ENCODE assay signal across 8 cellular contexts in genomic region chr13:75762066-75762937, GRCh38.
DNase-seq lines count a peak whose midpoint lies in the region; ATAC-seq and TF ChIP-seq lines count a peak whose summit lies in the region.

No MANE protein-coding gene starts in this region.

- no peak overlapping the region for H2AFZ ChIP-seq in SK-N-SH (ENCODE audit: low read depth)

- H3K9me3 ChIP-seq in SK-N-SH (no peaks in the 10 kb centered on the region), right atrium auricular region (no peaks in the 10 kb centered on the region)

- H3K27me3 ChIP-seq in SK-N-SH (ENCODE audit: insufficient read depth) (no peaks in the 10 kb centered on the region), right atrium auricular region (no peaks in the 10 kb centered on the region)

- peaks cover 41% of the 10 kb centered on the region for H3F3A ChIP-seq in SK-N-SH (replicated peaks; ENCODE audit: insufficient read depth)

- H3K4me3 ChIP-seq in SK-N-SH (ENCODE audit: low read depth in 2 of 2, low read length in 1 of 2) (no peak overlapping the region), right atrium auricular region (peak overlapping the region; percentile 33 to 37)

- H3K4me1 ChIP-seq in SK-N-SH (ENCODE audit: control insufficient read depth in 1 of 2, insufficient read depth in 2 of 2, low read depth in 1 of 2, low read length in 1 of 2) (peaks cover 6 to 13% of the 10 kb centered on the region in 2 experiments; a peak in 3 of 4 replicates), right atrium auricular region (peaks cover 0 to 11% of the 10 kb centered on the region in 2 donors)

- TF ChIP-seq CTCF in SK-N-SH (IDR thresholded peaks at IDR 0.05): no peak
- TF ChIP-seq CTCF in right atrium auricular region (IDR thresholded peaks at IDR 0.05): no peak

- H3K36me3 ChIP-seq in SK-N-SH (replicated peaks in 1 of 2; ENCODE audit: control insufficient read depth in 1 of 2, insufficient read depth in 2 of 2, low read length in 1 of 2): peaks cover 17 to 53% of the 10 kb centered on the region in 2 experiments
- H3K36me3 ChIP-seq in right atrium auricular region: no peaks in the 10 kb centered on the region

- 0 out of 2 replicates have a peak overlapping the region, but pooled peaks have one; percentile 7 for H3K4me2 ChIP-seq in SK-N-SH

- POLR2A ChIA-PET in SK-N-SH (lab: Yijun Ruan, JAX): no interaction called here

- 79% methylated on average over 7 of the region's 7 CpGs for WGBS in SK-N-SH (ENCODE audit: low lambda C conversion rate)

- peaks cover 100% of the 10 kb centered on the region for H3K79me2 ChIP-seq in SK-N-SH (ENCODE audit: insufficient read depth)

- no peak for TF ChIP-seq EP300 in SK-N-SH (IDR thresholded peaks at IDR 0.05; ENCODE audit: borderline replicate concordance in 1 of 2, low read depth in 1 of 2, low read length in 1 of 2)

- peaks cover 92% of the 10 kb centered on the region for H4K20me1 ChIP-seq in SK-N-SH (ENCODE audit: insufficient read depth)

- ATAC-seq in SK-N-SH treated with all-trans-retinoic acid at 6 μM for 48 hours: no peak
- peak; percentile 85 for ATAC-seq in HG02970 (IDR thresholded peaks at IDR 0.05; ENCODE audit: low FRiP score, unreplicated experiment)
- ATAC-seq in stimulated activated naive CD8-positive, alpha-beta T cell treated with anti-CD3 and anti-CD28 coated beads, Interleukin-15, Interleukin-2, amounts not matched to agents 100 U/mL and 50 U/mL, for 24 hours: peak; percentile 82

- no peak for DNase-seq in SK-N-SH
- DNase-seq in activated CD4-positive, alpha-beta T cell treated with anti-CD3 and anti-CD28 coated beads, Interleukin-2, amount 50 U/mL, for 1 hour: peak; percentile 4
- no peak for DNase-seq in right atrium auricular region (ENCODE audit: low spot score)
- peak; percentile 14 for DNase-seq in stimulated activated naive CD8-positive, alpha-beta T cell treated with anti-CD3 and anti-CD28 coated beads, Interleukin-15, Interleukin-2, amounts not matched to agents 100 U/mL and 50 U/mL, for 24 hours
- DNase-seq in NCI-H345 treated with DMSO at 0.1 percent for 48 hours (lab: John Stamatoyannopoulos, UW; ENCODE audit: unreplicated experiment): no peak
- DNase-seq in substantia nigra (lab: John Stamatoyannopoulos, UW): no peak

- H3K9me2 ChIP-seq in SK-N-SH: no peaks in the 10 kb centered on the region

- no peak for TF ChIP-seq RAD21 in SK-N-SH (IDR thresholded peaks at IDR 0.05; ENCODE audit: low read length)

- CTCF ChIA-PET in SK-N-SH (lab: Yijun Ruan, JAX): interaction anchor here (0.6 to 3.2 kb wide), 2 partner anchors 67 to 526 kb away, joined by 3 to 14 read pairs; no protein-coding TSS in a partner anchor

- H3K9ac ChIP-seq in SK-N-SH: no peak overlapping the region

- H3K27ac ChIP-seq in SK-N-SH (ENCODE audit: low read depth in 2 of 2, low read length in 1 of 2) (peak overlapping the region in 1 of 2 experiments; percentile 20; a peak in 1 of 4 replicates), right atrium auricular region (peak overlapping the region; percentile 57 to 85), substantia nigra (ENCODE audit: low read depth, low read length, poor library complexity, severe bottlenecking) (no peak overlapping the region)

TF ChIP-seq in SK-N-SH, 30 proteins besides CTCF, POLR2A, EP300 and RAD21:
- TF ChIP-seq USF2 (IDR thresholded peaks at IDR 0.05; ENCODE audit: borderline replicate concordance, low read depth, low read length) (no peak), ELF1 (IDR thresholded peaks at IDR 0.05) (no peak), TCF12 (IDR thresholded peaks at IDR 0.05) (no peak), FOXJ3 (CRISPR knock-in tag; IDR thresholded peaks at IDR 0.05) (no peak), GATA2 (CRISPR knock-in tag; IDR thresholded peaks at IDR 0.05) (no peak), SMC3 (IDR thresholded peaks at IDR 0.05; ENCODE audit: low read depth, low read length) (no peak), ZBTB33 (IDR thresholded peaks at IDR 0.05; ENCODE audit: borderline replicate concordance, low read depth) (no peak), POLR2AphosphoS5 (IDR thresholded peaks at IDR 0.05; ENCODE audit: low read depth, low read length) (no peak), FOSL2 (IDR thresholded peaks at IDR 0.05; ENCODE audit: borderline replicate concordance, low read depth) (no peak), NRF1 (IDR thresholded peaks at IDR 0.05; ENCODE audit: low read depth, low read length) (no peak), YY1 (IDR thresholded peaks at IDR 0.05; ENCODE audit: low read depth) (no peak), MXI1 (IDR thresholded peaks at IDR 0.05; ENCODE audit: low read depth, low read length) (no peak), FOXM1 (IDR thresholded peaks at IDR 0.05; ENCODE audit: low read depth) (no peak), MAX (IDR thresholded peaks at IDR 0.05; ENCODE audit: low read depth) (no peak), GABPA (IDR thresholded peaks at IDR 0.05; ENCODE audit: low read depth) (no peak)
TF ChIP-seq in SK-N-SH: peak in this region for 0.

TF ChIP-seq in SK-N-SH treated with all-trans-retinoic acid at 6 μM for 48 hours, 23 proteins besides CTCF, POLR2A, EP300 and RAD21:
- no peak for TF ChIP-seq ARNTL (CRISPR knock-in tag; IDR thresholded peaks at IDR 0.05; ENCODE audit: borderline replicate concordance, low read depth)
- no peak for TF ChIP-seq ZC3H10 (CRISPR knock-in tag; IDR thresholded peaks at IDR 0.05)
- TF ChIP-seq ZNF565 (CRISPR knock-in tag; conservative IDR thresholded peaks at IDR 0.05; ENCODE audit: low read depth): no peak
- TF ChIP-seq ISL1 (CRISPR knock-in tag; IDR thresholded peaks at IDR 0.05): no peak
- no peak for TF ChIP-seq GLIS3 (CRISPR knock-in tag; IDR thresholded peaks at IDR 0.05)
- no peak for TF ChIP-seq ZFP3 (CRISPR knock-in tag; IDR thresholded peaks at IDR 0.05)
- TF ChIP-seq ESRRG (CRISPR knock-in tag; IDR thresholded peaks at IDR 0.05): no peak
- TF ChIP-seq TOX (CRISPR knock-in tag; IDR thresholded peaks at IDR 0.05; ENCODE audit: borderline replicate concordance): no peak
- TF ChIP-seq POU6F1 (CRISPR knock-in tag; IDR thresholded peaks at IDR 0.05; ENCODE audit: borderline replicate concordance, low read depth): no peak
- no peak for TF ChIP-seq TCF4 (CRISPR knock-in tag; IDR thresholded peaks at IDR 0.05; ENCODE audit: borderline replicate concordance)
- TF ChIP-seq RARB (CRISPR knock-in tag; IDR thresholded peaks at IDR 0.05): no peak
- TF ChIP-seq ZNF70 (CRISPR knock-in tag; IDR thresholded peaks at IDR 0.05): no peak
- no peak for TF ChIP-seq CSRNP3 (CRISPR knock-in tag; IDR thresholded peaks at IDR 0.05)
- TF ChIP-seq CREB5 (CRISPR knock-in tag; IDR thresholded peaks at IDR 0.05; ENCODE audit: low read depth): no peak

Comparison
In these comparisons a context has a peak if more than half of its experiments do, and no peak if none do; other contexts are left out.
1. DNase-seq: peak in activated CD4-positive, alpha-beta T cell treated with anti-CD3 and anti-CD28 coated beads, Interleukin-2, amount 50 U/mL, for 1 hour (single experiment) and stimulated activated naive CD8-positive, alpha-beta T cell treated with anti-CD3 and anti-CD28 coated beads, Interleukin-15, Interleukin-2, amounts not matched to agents 100 U/mL and 50 U/mL, for 24 hours (single experiment); none in SK-N-SH (single experiment), right atrium auricular region (single experiment), NCI-H345 treated with DMSO at 0.1 percent for 48 hours (single experiment) and substantia nigra (0 of 49).
2. H3K4me3 ChIP-seq: peak in right atrium auricular region (2 of 2); none in SK-N-SH (0 of 2).